In the genomic region with DNA sequence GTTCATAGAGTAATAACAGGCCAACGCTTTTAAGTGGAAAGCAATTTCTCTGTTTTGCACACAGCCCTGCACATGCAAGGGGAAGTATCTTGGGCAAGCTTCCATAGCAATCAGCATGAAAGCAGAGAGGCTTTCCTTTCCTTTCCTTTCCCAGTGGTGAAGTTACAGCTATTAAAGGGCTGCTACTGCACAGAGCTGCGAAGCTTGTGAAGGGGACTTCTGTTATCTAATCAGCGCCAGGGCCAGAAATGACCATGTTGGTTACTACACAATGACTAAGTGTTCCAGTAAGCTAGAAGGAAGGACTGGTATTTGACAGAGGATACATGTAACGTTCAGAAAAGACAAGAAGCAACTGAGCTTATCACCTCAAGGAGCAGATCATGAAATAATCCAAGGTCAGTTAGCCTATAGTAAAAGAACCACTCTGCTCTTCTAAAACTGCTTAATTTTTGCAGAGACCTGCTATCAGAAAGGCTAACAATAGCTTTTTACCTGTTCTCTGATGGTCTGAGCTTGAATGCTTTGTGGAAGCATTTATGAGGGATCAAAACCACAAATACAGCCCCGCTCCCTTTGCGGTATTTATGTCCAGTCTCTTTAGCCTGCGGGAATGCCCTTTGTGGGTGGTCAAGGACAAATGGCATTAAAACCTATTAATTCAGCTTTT, we compare ENCODE assay signal across 8 cellular contexts. TPM values are rescaled to one million over a fixed set of nuclear protein-coding genes. Genes with fewer than 3 reads are reported as not detected.
DNase-seq lines count a peak whose midpoint lies in the region; ATAC-seq and TF ChIP-seq lines count a peak whose summit lies in the region.

No MANE protein-coding gene starts in this region.

- DNase-seq in activated CD4-positive, alpha-beta T cell treated with anti-CD3 and anti-CD28 coated beads for 36 hours, result peak; percentile 20
- no peak for DNase-seq in activated CD4-positive, alpha-beta T cell treated with anti-CD3 and anti-CD28 coated beads for 4 hours
- DNase-seq in RPMI7951 (ENCODE audit: low read depth), result peak; percentile 81
- peak; percentile 76 to 81 for DNase-seq in cardiac muscle cell (ENCODE audit: low read depth in 1 of 2, low spot score in 1 of 2)
- DNase-seq in stimulated activated naive B cell treated with anti-CD40 and anti-IgM and Interleukin-4, amounts not matched to agents 10 μg/mL and 1 μg/mL and 100 μg/mL, for 72 hours, result no peak
- DNase-seq in HEK293T (ENCODE audit: extremely low spot score), result no peak
- no peak for DNase-seq in HuH-7.5 (ENCODE audit: low spot score)

- no peaks in the 10 kb centered on the region for H3K9me3 Mint-ChIP-seq in activated CD4-positive, alpha-beta T cell treated with anti-CD3 and anti-CD28 coated beads for 36 hours (ENCODE audit: low read depth)
- H3K9me3 Mint-ChIP-seq in stimulated activated naive B cell treated with anti-CD40 and anti-IgM and Interleukin-4, amounts not matched to agents 10 μg/mL and 1 μg/mL and 100 μg/mL, for 72 hours, result no peaks in the 10 kb centered on the region

- intact Hi-C loops in activated CD4-positive, alpha-beta T cell treated with anti-CD3 and anti-CD28 coated beads for 36 hours (cut with DNase I, micrococcal nuclease), result no loop called here

- no peaks in the 10 kb centered on the region for H3K27me3 ChIP-seq in cardiac muscle cell

- POLR2A ChIA-PET in activated CD4-positive, alpha-beta T cell treated with anti-CD3 and anti-CD28 coated beads for 36 hours (lab: Charles Lee), result interaction anchor here (0.7 kb wide), 2 partner anchors 47 to 59 kb away, joined by 4 read pairs; no protein-coding TSS in a partner anchor
- POLR2A ChIA-PET in HEK293T (lab: Yijun Ruan, JAX), result interaction anchor here (1.0 kb wide), 1 partner anchor 47 kb away, joined by 5 read pairs; no protein-coding TSS in a partner anchor

- H3K9me3 ChIP-seq in cardiac muscle cell (ENCODE audit: low read depth), result no peaks in the 10 kb centered on the region

- peaks cover 82% of the 10 kb centered on the region for H3K4me1 Mint-ChIP-seq in activated CD4-positive, alpha-beta T cell treated with anti-CD3 and anti-CD28 coated beads for 36 hours
- H3K4me1 Mint-ChIP-seq in stimulated activated naive B cell treated with anti-CD40 and anti-IgM and Interleukin-4, amounts not matched to agents 10 μg/mL and 1 μg/mL and 100 μg/mL, for 72 hours, result peaks cover 48 to 85% of the 10 kb centered on the region in 2 donors

- H3K4me3 ChIP-seq in cardiac muscle cell, result no peak overlapping the region

- H3K4me3 Mint-ChIP-seq in activated CD4-positive, alpha-beta T cell treated with anti-CD3 and anti-CD28 coated beads for 36 hours, result no peak overlapping the region
- no peak overlapping the region for H3K4me3 Mint-ChIP-seq in stimulated activated naive B cell treated with anti-CD40 and anti-IgM and Interleukin-4, amounts not matched to agents 10 μg/mL and 1 μg/mL and 100 μg/mL, for 72 hours

- peaks cover 45% of the 10 kb centered on the region for H3K4me1 ChIP-seq in cardiac muscle cell (ENCODE audit: low read depth)

- peak overlapping the region; percentile 93 for H3K27ac ChIP-seq in cardiac muscle cell

- peak; percentile 55 for ATAC-seq in activated CD4-positive, alpha-beta T cell treated with anti-CD3 and anti-CD28 coated beads for 36 hours
- peak; percentile 74 to 78 for ATAC-seq in stimulated activated naive B cell treated with anti-CD40 and anti-IgM and Interleukin-4, amounts not matched to agents 10 μg/mL and 1 μg/mL and 100 μg/mL, for 72 hours (replicated peaks)
- ATAC-seq in HG03135 (IDR thresholded peaks at IDR 0.05; ENCODE audit: unreplicated experiment), result no peak

- no peaks in the 10 kb centered on the region for H3K36me3 Mint-ChIP-seq in activated CD4-positive, alpha-beta T cell treated with anti-CD3 and anti-CD28 coated beads for 36 hours (ENCODE audit: low read depth)
- H3K36me3 Mint-ChIP-seq in stimulated activated naive B cell treated with anti-CD40 and anti-IgM and Interleukin-4, amounts not matched to agents 10 μg/mL and 1 μg/mL and 100 μg/mL, for 72 hours, result peaks cover 9 to 25% of the 10 kb centered on the region in 2 donors

- no peaks in the 10 kb centered on the region for H3K36me3 ChIP-seq in cardiac muscle cell

- CTCF ChIA-PET in activated CD4-positive, alpha-beta T cell treated with anti-CD3 and anti-CD28 coated beads for 36 hours (lab: Charles Lee), result interaction anchor here (0.7 to 1.5 kb wide), 8 partner anchors 8 to 156 kb away, joined by 3 to 4 read pairs (median 3); no protein-coding TSS in a partner anchor
- CTCF ChIA-PET in HEK293T (lab: Yijun Ruan, JAX), result interaction anchor here (0.8 to 1.1 kb wide), 2 partner anchors 36 to 76 kb away, joined by 3 to 5 read pairs; no protein-coding TSS in a partner anchor

- no peak overlapping the region for H3K27ac Mint-ChIP-seq in activated CD4-positive, alpha-beta T cell treated with anti-CD3 and anti-CD28 coated beads for 36 hours
- no peak overlapping the region for H3K27ac Mint-ChIP-seq in stimulated activated naive B cell treated with anti-CD40 and anti-IgM and Interleukin-4, amounts not matched to agents 10 μg/mL and 1 μg/mL and 100 μg/mL, for 72 hours

- TF ChIP-seq CTCF in cardiac muscle cell (IDR thresholded peaks at IDR 0.05; ENCODE audit: low read depth, low read length), result no peak

- H3K27me3 Mint-ChIP-seq in activated CD4-positive, alpha-beta T cell treated with anti-CD3 and anti-CD28 coated beads for 36 hours, result no peaks in the 10 kb centered on the region
- no peaks in the 10 kb centered on the region for H3K27me3 Mint-ChIP-seq in stimulated activated naive B cell treated with anti-CD40 and anti-IgM and Interleukin-4, amounts not matched to agents 10 μg/mL and 1 μg/mL and 100 μg/mL, for 72 hours

TF ChIP-seq in HEK293T, 16 proteins besides CTCF, POLR2A, EP300 and RAD21:
- TF ChIP-seq ZNF384 (IDR thresholded peaks at IDR 0.05) (no peak), FOXA1 (IDR thresholded peaks at IDR 0.05) (no peak), SUZ12 (IDR thresholded peaks at IDR 0.05) (no peak), ARNT (IDR thresholded peaks at IDR 0.05) (no peak), CTBP1 (IDR thresholded peaks at IDR 0.05; ENCODE audit: borderline replicate concordance) (no peak)

RNA-seq across cellular contexts. Expression of a gene that starts 45.9 kb away (rescaled TPM):
- total RNA-seq in activated CD4-positive, alpha-beta T cell treated with anti-CD3 and anti-CD28 coated beads for 36 hours, result 1 to 10 TPM; 7.5 to 9.0 TPM
- 25.9 and 31.8 TPM in 2 replicates for total RNA-seq in RPMI7951 (2014; rRNA removed; shearing (Covaris generic))
- 23.0 and 41.6 TPM in 2 replicates for total RNA-seq in cardiac muscle cell
- polyA plus RNA-seq in cardiac muscle cell, result 12.1 and 29.1 TPM in 2 replicates

Comparison
In these comparisons a context has a peak if more than half of its experiments do, and no peak if none do; other contexts are left out.
1. DNase-seq: peak in activated CD4-positive, alpha-beta T cell treated with anti-CD3 and anti-CD28 coated beads for 36 hours (single experiment), RPMI7951 (single experiment) and cardiac muscle cell (2 of 2); none in activated CD4-positive, alpha-beta T cell treated with anti-CD3 and anti-CD28 coated beads for 4 hours (0 of 2), stimulated activated naive B cell treated with anti-CD40 and anti-IgM and Interleukin-4, amounts not matched to agents 10 μg/mL and 1 μg/mL and 100 μg/mL, for 72 hours (single experiment), HEK293T (single experiment) and HuH-7.5 (single experiment).